In the genomic region with DNA sequence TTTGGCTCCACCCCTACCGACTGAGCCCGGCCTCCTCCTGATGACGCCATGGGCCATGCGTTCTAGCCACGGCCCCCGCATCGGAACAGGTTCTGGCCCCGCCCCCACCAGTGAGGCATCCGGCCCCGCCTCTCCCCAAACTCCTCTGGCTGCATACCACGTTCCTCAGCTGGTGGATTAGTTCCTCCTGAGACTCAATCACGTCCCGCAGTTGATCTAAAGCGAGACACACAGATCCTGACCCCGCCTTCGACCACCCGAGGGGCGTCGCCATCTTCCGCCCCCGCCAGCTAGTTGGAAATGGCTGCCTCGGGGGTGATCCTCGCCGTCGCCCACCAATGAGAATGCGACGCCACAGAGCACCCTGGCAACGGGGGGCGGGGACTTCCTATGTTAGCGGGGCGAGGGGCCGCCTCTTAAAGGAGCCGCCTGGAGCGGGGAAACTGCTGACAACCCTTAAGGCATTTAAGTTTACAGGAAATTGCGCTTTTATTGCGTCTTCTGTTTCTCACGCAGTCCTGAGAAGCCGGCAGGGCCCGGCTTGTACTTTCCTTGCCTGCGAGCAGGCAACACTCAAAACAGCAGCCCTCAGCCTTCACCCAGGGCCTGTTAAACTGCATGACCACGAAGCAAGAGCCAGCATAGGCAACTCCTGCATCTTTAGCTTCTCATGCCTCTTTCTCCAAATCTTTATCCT, we compare ENCODE assay signal across 8 cellular contexts. TPM values are rescaled to one million over a fixed set of nuclear protein-coding genes. Genes with fewer than 3 reads are reported as not detected.
DNase-seq lines count a peak whose midpoint lies in the region; ATAC-seq, FAIRE-seq and TF ChIP-seq lines count a peak whose summit lies in the region.

A gene with protein sequence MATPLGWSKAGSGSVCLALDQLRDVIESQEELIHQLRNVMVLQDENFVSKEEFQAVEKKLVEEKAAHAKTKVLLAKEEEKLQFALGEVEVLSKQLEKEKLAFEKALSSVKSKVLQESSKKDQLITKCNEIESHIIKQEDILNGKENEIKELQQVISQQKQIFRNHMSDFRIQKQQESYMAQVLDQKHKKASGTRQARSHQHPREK (minus strand): TSS at position 303 of the 697 bp plus-strand sequence. CDS start 29 bp downstream, at position 274.

- dilution Hi-C loops in keratinocyte (cut with MboI; ENCODE audit: extremely low pct_ligation_motif_present, low sequenced_read_pairs): no loop called here

- TF ChIP-seq CTCF in keratinocyte (optimal IDR thresholded peaks at IDR 0.05 in 1 of 3, IDR thresholded peaks at IDR 0.05 in 1 of 3, conservative IDR thresholded peaks at IDR 0.05 in 1 of 3; ENCODE audit: extremely low read depth in 1 of 3, insufficient read depth in 2 of 3, low read length in 3 of 3): no peak

- peak; percentile 79 for ATAC-seq in HG03378 (IDR thresholded peaks at IDR 0.05; ENCODE audit: unreplicated experiment)

- peak within 1 kb of the TSS; percentile 92 for H3K27ac ChIP-seq in keratinocyte (ENCODE audit: control insufficient read depth, insufficient read depth, low read length)

- no peaks in the 10 kb centered on the region for H3K27me3 ChIP-seq in keratinocyte (ENCODE audit: control insufficient read depth, extremely low read depth, insufficient read depth, low read length)

- H4K20me1 ChIP-seq in keratinocyte (ENCODE audit: control insufficient read depth, extremely low read depth, insufficient read depth, low read length): no peaks in the 10 kb centered on the region

- DNase-seq in AG20443 (ENCODE audit: low spot score): peak; percentile 98
- peak; percentile 95 for DNase-seq in NCI-H446 treated with DMSO at 0.1 percent for 48 hours (lab: John Stamatoyannopoulos, UW)
- peak; percentile 96 for DNase-seq in activated CD4-positive, CD25-positive, alpha-beta regulatory T cell treated with anti-CD3 and anti-CD28 coated beads, Interleukin-2, amount 50 U/mL, for 72 hours
- peak; percentile 61 to 98 for DNase-seq in cerebellar nuclear complex (lab: John Stamatoyannopoulos, UW)
- peak; percentile 85 for DNase-seq in keratinocyte (ENCODE audit: low read depth, low spot score)
- peak; percentile 96 to 98 (median 98) for DNase-seq in stimulated activated CD4-positive, alpha-beta T cell treated with anti-CD3 and anti-CD28 coated beads, Interleukin-12 subunit alpha, Interleukin-12 subunit beta, amount 100 ng/mL, for 48 hours (ENCODE audit: low read depth in 2 of 3, low spot score in 1 of 3)

- H3K4me1 ChIP-seq in keratinocyte (ENCODE audit: control insufficient read depth, extremely low read depth, insufficient read depth, low read length): peaks cover 14% of the 10 kb centered on the region

- no peaks in the 10 kb centered on the region for H3K9me3 ChIP-seq in keratinocyte (ENCODE audit: control insufficient read depth, low read depth, low read length)

- no peaks in the 10 kb centered on the region for H3K79me2 ChIP-seq in keratinocyte (ENCODE audit: control insufficient read depth, insufficient read depth, low read length)

- peak within 1 kb of the TSS; percentile 59 to 86 (median 81) for H3K4me3 ChIP-seq in keratinocyte (ENCODE audit: control insufficient read depth in 2 of 3, extremely low read depth in 1 of 3, insufficient read depth in 2 of 3, low read depth in 1 of 3, low read length in 3 of 3)

- H3K36me3 ChIP-seq in keratinocyte (ENCODE audit: control insufficient read depth in 2 of 2, extremely low read depth in 1 of 2, insufficient read depth in 2 of 2, low read length in 2 of 2): peaks cover 0 to 1% of the 10 kb centered on the region in 2 experiments

- peak within 1 kb of the TSS; percentile 91 for H3K9ac ChIP-seq in keratinocyte (ENCODE audit: control insufficient read depth, extremely low read depth, insufficient read depth, low read length)

- H2AFZ ChIP-seq in keratinocyte (ENCODE audit: control insufficient read depth, low read length): peak within 1 kb of the TSS; percentile 96

- peak; percentile 58 for TF ChIP-seq POLR2A in GM19099 (IDR thresholded peaks at IDR 0.05; ENCODE audit: extremely low read depth, insufficient read length, low read depth)

- FAIRE-seq in keratinocyte (lab: Jason Lieb, UNC): peak; percentile 58

- H3K9me1 ChIP-seq in keratinocyte (ENCODE audit: control insufficient read depth, extremely low read depth, insufficient read depth, low read length): no peaks in the 10 kb centered on the region

- peak within 1 kb of the TSS; percentile 98 for H3K4me2 ChIP-seq in keratinocyte (ENCODE audit: control insufficient read depth, extremely low read depth, insufficient read depth, low read depth, low read length)

RNA-seq across cellular contexts. Expression of the gene that starts here (rescaled TPM):
- polyA plus RNA-seq in keratinocyte: 2.7 to 4.9 TPM (median 4.0 TPM) in 3 replicates
- 0.67 TPM for polyA plus RNA-seq in keratinocyte (2011; ENCODE audit: low read depth)
- 2.4 and 2.6 TPM in 2 replicates for polyA plus RNA-seq in keratinocyte (2011; cell fraction: cytosol; rRNA removed)
- 2.6 TPM in 2 replicates for polyA plus RNA-seq in keratinocyte (2011; cell fraction: nucleus; rRNA removed)
- 1.9 and 6.4 TPM in 2 replicates for polyA plus RNA-seq in keratinocyte (2012; ENCODE audit: low replicate concordance)
- polyA minus RNA-seq in keratinocyte: 0.99 to 1.9 TPM (median 1.9 TPM) in 3 replicates
- not detected for polyA minus RNA-seq in keratinocyte (2011; cell fraction: cytosol; rRNA and poly(A)+ RNA removed)
- polyA minus RNA-seq in keratinocyte (2011; cell fraction: nucleus; rRNA and poly(A)+ RNA removed): 1.2 and 2.1 TPM in 2 replicates

Comparison
In these comparisons a context has a peak if more than half of its experiments do, and no peak if none do; other contexts are left out.
1. Peak in every context shown above with its lines: DNase-seq, ATAC-seq, H3K4me3 ChIP-seq and H3K27ac ChIP-seq.